In genomic region chr13:95226051-95226450, GRCh38 we compare ENCODE assay signal across 15 cellular contexts.
"Had no signal": no experiment of that assay in that cellular context is flagged by ENCODE, and none has a peak within 500 bp of the region (broad histone marks: within the 10 kb centered on the region; RNA-seq: fewer than 3 reads in every experiment).

No MANE protein-coding gene starts in this region.

- H3K4me2 ChIP-seq: smooth muscle cell had no signal

- DNase-seq: activated CD4-positive, alpha-beta memory T cell treated with anti-CD3 and anti-CD28 coated beads, Interleukin-2, amount 10 ng/mL, durations not matched to agents 7 days and 5 days; activated CD4-positive, alpha-beta T cell treated with anti-CD3 and anti-CD28 coated beads for 1 hour; activated naive CD8-positive, alpha-beta T cell treated with anti-CD3 and anti-CD28 coated beads, Interleukin-2, amount 10 ng/mL, durations not matched to agents 7 days and 5 days; activated T-cell treated with anti-CD3 and anti-CD28 coated beads, Interleukin-2, amount 50 U/mL, for 48 hours; anterior cingulate cortex; foreskin melanocyte; heart right ventricle; islet precursor cell; left ventricle myocardium superior; posterior cingulate gyrus; stimulated activated naive B cell treated with anti-CD40 and anti-IgM and Interleukin-4, amounts not matched to agents 10 μg/mL and 1 μg/mL and 100 μg/mL, for 72 hours; trophoblast cell had no signal

- H3K27me3 ChIP-seq: heart right ventricle, right atrium auricular region had no signal

- H3K27me3 Mint-ChIP-seq: activated CD4-positive, alpha-beta memory T cell treated with anti-CD3 and anti-CD28 coated beads, Interleukin-2, amount 10 ng/mL, durations not matched to agents 7 days and 5 days; activated naive CD8-positive, alpha-beta T cell treated with anti-CD3 and anti-CD28 coated beads, Interleukin-2, amount 10 ng/mL, durations not matched to agents 7 days and 5 days; stimulated activated naive B cell treated with anti-CD40 and anti-IgM and Interleukin-4, amounts not matched to agents 10 μg/mL and 1 μg/mL and 100 μg/mL, for 72 hours had no signal

- H3K4me3 ChIP-seq: heart right ventricle, right atrium auricular region, smooth muscle cell had no signal

- H3K9me3 Mint-ChIP-seq: activated CD4-positive, alpha-beta memory T cell treated with anti-CD3 and anti-CD28 coated beads, Interleukin-2, amount 10 ng/mL, durations not matched to agents 7 days and 5 days; activated naive CD8-positive, alpha-beta T cell treated with anti-CD3 and anti-CD28 coated beads, Interleukin-2, amount 10 ng/mL, durations not matched to agents 7 days and 5 days; stimulated activated naive B cell treated with anti-CD40 and anti-IgM and Interleukin-4, amounts not matched to agents 10 μg/mL and 1 μg/mL and 100 μg/mL, for 72 hours; T-helper 2 cell treated with Interferon-gamma antibody and Interleukin-4, amounts not matched to agents 5 μg/mL and 100 μg/mL, for 36 hours had no signal

- H3K36me3 ChIP-seq: heart right ventricle, right atrium auricular region had no signal

- H3K27ac Mint-ChIP-seq: activated CD4-positive, alpha-beta memory T cell treated with anti-CD3 and anti-CD28 coated beads, Interleukin-2, amount 10 ng/mL, durations not matched to agents 7 days and 5 days; activated naive CD8-positive, alpha-beta T cell treated with anti-CD3 and anti-CD28 coated beads, Interleukin-2, amount 10 ng/mL, durations not matched to agents 7 days and 5 days; T-helper 2 cell treated with Interferon-gamma antibody and Interleukin-4, amounts not matched to agents 5 μg/mL and 100 μg/mL, for 36 hours had no signal

- ATAC-seq: heart right ventricle, left ventricle myocardium superior had no signal

- H3K27ac ChIP-seq: right atrium auricular region had no signal

- H3K4me3 Mint-ChIP-seq: activated CD4-positive, alpha-beta memory T cell treated with anti-CD3 and anti-CD28 coated beads, Interleukin-2, amount 10 ng/mL, durations not matched to agents 7 days and 5 days; activated naive CD8-positive, alpha-beta T cell treated with anti-CD3 and anti-CD28 coated beads, Interleukin-2, amount 10 ng/mL, durations not matched to agents 7 days and 5 days; stimulated activated naive B cell treated with anti-CD40 and anti-IgM and Interleukin-4, amounts not matched to agents 10 μg/mL and 1 μg/mL and 100 μg/mL, for 72 hours; T-helper 2 cell treated with Interferon-gamma antibody and Interleukin-4, amounts not matched to agents 5 μg/mL and 100 μg/mL, for 36 hours had no signal

- H3K9me3 ChIP-seq: heart right ventricle, right atrium auricular region had no signal
